12 cellular contexts compared by ENCODE assay signal in the genomic region with DNA sequence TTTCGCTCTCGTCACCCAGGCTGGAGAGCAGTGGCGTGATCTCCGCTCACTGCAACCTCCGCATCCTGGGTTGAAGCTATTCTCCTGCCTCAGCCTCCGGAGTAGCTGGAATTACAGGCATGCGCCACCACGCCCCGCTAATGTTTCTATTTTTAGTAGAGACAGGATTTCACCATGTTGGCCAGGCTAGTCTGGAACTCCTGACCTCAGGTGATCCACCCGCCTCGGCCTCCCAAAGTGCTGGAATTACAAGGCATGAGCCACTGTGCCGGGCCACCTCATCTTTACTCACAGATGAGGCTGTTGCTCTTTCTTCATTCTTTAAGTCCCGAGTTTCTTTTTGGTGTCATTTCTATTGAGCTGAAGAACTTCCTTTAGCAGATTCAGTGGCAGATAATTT. TPM values are rescaled to one million over a fixed set of nuclear protein-coding genes. Genes with fewer than 3 reads are reported as not detected.
DNase-seq lines count a peak whose midpoint lies in the region; ATAC-seq, FAIRE-seq and TF ChIP-seq lines count a peak whose summit lies in the region.
"Not testable (repeated sequence)": the region's sequence is repeated elsewhere in the genome, so short reads cannot be mapped to it uniquely, and the experiment has no call there.
"Had no signal": no experiment of that assay in that cellular context is flagged by ENCODE, and none has a peak within 500 bp of the region (broad histone marks: within the 10 kb centered on the region; RNA-seq: fewer than 3 reads in every experiment).

No MANE protein-coding gene starts in this region.

- 62% methylated on average over 2 of the region's 13 CpGs; no CpG with 5 or more reads in 1 of the 2 experiments for WGBS in IMR-90 (ENCODE audit: extremely low coverage in 2 of 2, insufficient read length in 1 of 2), 2 experiments

- not testable (repeated sequence) for H3K4me3 Mint-ChIP-seq in chondrocyte (ENCODE audit: unreplicated experiment)

- H2BK15ac ChIP-seq in IMR-90 (ENCODE audit: low read depth, low read length), result not testable (repeated sequence)

- ATAC-seq in IMR-90 (ENCODE audit: low read depth), result not testable (repeated sequence)

- not testable (repeated sequence) for H4K20me1 ChIP-seq in IMR-90 (ENCODE audit: insufficient read depth, low read length)

- not testable (repeated sequence) for H3K9me3 Mint-ChIP-seq in chondrocyte (ENCODE audit: low read depth)

- H2BK5ac ChIP-seq in IMR-90 (ENCODE audit: low read depth, low read length, poor library complexity, severe bottlenecking), result not testable (repeated sequence)

- H3K56ac ChIP-seq in IMR-90 (ENCODE audit: extremely low read depth, insufficient read depth, low read length), result not testable (repeated sequence)

- H3K27ac Mint-ChIP-seq in chondrocyte (ENCODE audit: unreplicated experiment), result peak overlapping the region; percentile 17

- not testable (repeated sequence) for H2AK9ac ChIP-seq in IMR-90 (replicated peaks; ENCODE audit: low read depth, low read length, poor library complexity)

- H3K9ac ChIP-seq in IMR-90 (ENCODE audit: low read depth, low read length), result not testable (repeated sequence)

- not testable (repeated sequence) for H3K27me3 ChIP-seq in IMR-90 (ENCODE audit: control insufficient read depth, insufficient read depth, low read length)

- H3K4me1 ChIP-seq in IMR-90 (ENCODE audit: control insufficient read depth, insufficient read depth, low read length), result not testable (repeated sequence)

- not testable (repeated sequence) for H3K4ac ChIP-seq in IMR-90 (ENCODE audit: low read depth, low read length)

- H2BK20ac ChIP-seq in IMR-90 (ENCODE audit: low read depth, low read length), result not testable (repeated sequence)

- not testable (repeated sequence) for H3K36me3 ChIP-seq in IMR-90 (ENCODE audit: control insufficient read depth, insufficient read depth, low read length)

- not testable (repeated sequence) for H4K8ac ChIP-seq in IMR-90 (ENCODE audit: low read depth in 2 of 2, low read length in 2 of 2)

- TF ChIP-seq RAD21 in IMR-90 (IDR thresholded peaks at IDR 0.05; ENCODE audit: low read length), result not testable (repeated sequence)

- FAIRE-seq in H54 (lab: Jason Lieb, UNC) (peak; percentile 98), RCC 7860 (lab: Jason Lieb, UNC) (peak; percentile 50), urothelium cell line (lab: Jason Lieb, UNC) (peak; percentile 79)

- H4K5ac ChIP-seq in IMR-90 (ENCODE audit: low read depth, low read length), result not testable (repeated sequence)

- H3K14ac ChIP-seq in IMR-90 (replicated peaks; ENCODE audit: low read depth, low read length), result not testable (repeated sequence)

- not testable (repeated sequence) for H2AK5ac ChIP-seq in IMR-90 (ENCODE audit: low read depth, low read length)

- not testable (repeated sequence) for H3K9me3 ChIP-seq in IMR-90 (ENCODE audit: control insufficient read depth, insufficient read depth, low read length)

- not testable (repeated sequence) for H3K23ac ChIP-seq in IMR-90 (ENCODE audit: low read depth, low read length)

- dilution Hi-C loops in IMR-90 (cut with HindIII; ENCODE audit: low sequenced_read_pairs, unreplicated experiment), result not testable (repeated sequence)

- H2AFZ ChIP-seq in IMR-90 (replicated peaks; ENCODE audit: low read length, poor library complexity), result not testable (repeated sequence)

- peak; percentile 76 for DNase-seq in Daoy (ENCODE audit: low read depth)
- peak; percentile 38 for DNase-seq in H54 (ENCODE audit: insufficient read length, low spot score)
- DNase-seq in IMR-90, result peak; percentile 30
- peak; percentile 60 for DNase-seq in RCC 7860 (ENCODE audit: low spot score)
- peak; percentile 12 for DNase-seq in amniotic epithelial cell (ENCODE audit: low read depth)
- DNase-seq in chondrocyte (ENCODE audit: low spot score), result not testable (repeated sequence)
- peak; percentile 30 for DNase-seq in kidney tubule cell (ENCODE audit: low spot score)
- peak; percentile 33 for DNase-seq in urothelium cell line (ENCODE audit: low spot score)

- H3K9me1 ChIP-seq in IMR-90 (ENCODE audit: insufficient read depth, low read length), result not testable (repeated sequence)

- H3K27me3 Mint-ChIP-seq in chondrocyte (ENCODE audit: low read depth), result not testable (repeated sequence)

- not testable (repeated sequence) for H3K36me3 Mint-ChIP-seq in chondrocyte (ENCODE audit: low read depth)

- H3K18ac ChIP-seq in IMR-90 (ENCODE audit: low read depth, low read length), result not testable (repeated sequence)

- H3K79me1 ChIP-seq in IMR-90 (ENCODE audit: low read depth in 1 of 2, low read length in 2 of 2), result not testable (repeated sequence)

- not testable (repeated sequence) for H3K27ac ChIP-seq in IMR-90 (ENCODE audit: insufficient read depth, low read length)

- POLR2A ChIA-PET in IMR-90 (lab: Charles Lee; ENCODE audit: unreplicated experiment), result interaction anchor here (0.5 kb wide), 1 partner anchor 1946 kb away, joined by 4 read pairs; no protein-coding TSS in a partner anchor

- H3K4me1 Mint-ChIP-seq in chondrocyte (ENCODE audit: low read depth), result not testable (repeated sequence)

- not testable (repeated sequence) for BruUV-seq in IMR-90 (replicated peaks; lab: Mats Ljungman, UMichigan)

- intact Hi-C loops in IMR-90 (cut with micrococcal nuclease), result not testable (repeated sequence)

- H4K91ac ChIP-seq in IMR-90 (ENCODE audit: insufficient read depth, low read depth, low read length), result not testable (repeated sequence)

- TF ChIP-seq CTCF in IMR-90 (conservative IDR thresholded peaks at IDR 0.05; ENCODE audit: low read depth, low read length); chondrocyte (IDR thresholded peaks at IDR 0.05): not testable (repeated sequence)

- in situ Hi-C loops in IMR-90 (cut with MboI; ENCODE audit: low sequenced_read_pairs), result not testable (repeated sequence)

- not testable (repeated sequence) for H3K4me3 ChIP-seq in IMR-90 (ENCODE audit: insufficient read depth, low read depth, low read length)

- not testable (repeated sequence) for H2BK120ac ChIP-seq in IMR-90 (ENCODE audit: low read depth, low read length)

- not testable (repeated sequence) for TF ChIP-seq POLR2A in H54 (IDR thresholded peaks at IDR 0.05; ENCODE audit: low read depth, low read length); IMR-90 (IDR thresholded peaks at IDR 0.05; ENCODE audit: low read depth, low read length)

- H3K4me2 ChIP-seq in IMR-90 (ENCODE audit: low read depth, low read length), result not testable (repeated sequence)

- CTCF ChIA-PET in IMR-90 (lab: Yijun Ruan, JAX), result interaction anchor here (0.6 to 1.5 kb wide), 3 partner anchors 41 to 697 kb away, joined by 3 to 6 read pairs (median 3); no protein-coding TSS in a partner anchor

TF ChIP-seq in IMR-90, 13 proteins besides CTCF, POLR2A, EP300 and RAD21:
- TF ChIP-seq BHLHE40 (IDR thresholded peaks at IDR 0.05; ENCODE audit: low read depth, low read length), result peak; percentile 18; the same call in 1 of the 2 replicates

RNA-seq across cellular contexts. Expression of gene HUS1, which starts 20.7 kb away (rescaled TPM):
- total RNA-seq in Daoy (2014; rRNA removed; shearing (Covaris generic)), result 35.7 and 55.8 TPM in 2 replicates
- total RNA-seq in IMR-90 (2012; rRNA removed) (18.3 and 31.9 TPM in 2 replicates), chondrocyte (29.0 to 31.1 TPM (median 30.6 TPM) in 3 replicates)
- 12.7 and 16.2 TPM in 2 replicates for polyA plus RNA-seq in IMR-90 (2012; rRNA removed)
- 5.2 TPM in 2 replicates for polyA plus RNA-seq in IMR-90 (2012; cell fraction: cytosol; rRNA removed)
- polyA plus RNA-seq in IMR-90 (2012; cell fraction: nucleus; rRNA removed; ENCODE audit: low replicate concordance), result 5.6 and 24.4 TPM in 2 replicates

RNA-seq across cellular contexts. Expression of gene SUN3, which starts 28.7 kb away (rescaled TPM):
- total RNA-seq in Daoy (2014; rRNA removed; shearing (Covaris generic)), result not detected in 2 replicates
- total RNA-seq in IMR-90 (2012; rRNA removed) (not detected in 2 replicates), chondrocyte (not detected in 3 replicates)
- not detected in 2 replicates for polyA plus RNA-seq in IMR-90 (2012; rRNA removed)
- polyA plus RNA-seq in IMR-90 (2012; cell fraction: cytosol; rRNA removed), result not detected in 2 replicates
- polyA plus RNA-seq in IMR-90 (2012; cell fraction: nucleus; rRNA removed; ENCODE audit: low replicate concordance), result not detected in 2 replicates
- total RNA-seq: HT-29, T-helper 17 cell had no signal
- polyA plus RNA-seq: AG04450, CD14-positive monocyte had no signal

RNA-seq across cellular contexts. Expression of gene C7orf57, which starts 35.2 kb away (rescaled TPM):
- 0.91 and 0.95 TPM in 2 replicates for total RNA-seq in Daoy (2014; rRNA removed; shearing (Covaris generic))
- total RNA-seq in IMR-90 (2012; rRNA removed), result not detected in 2 replicates
- not detected in 2 replicates for polyA plus RNA-seq in IMR-90 (2012; rRNA removed)
- not detected in 2 replicates for polyA plus RNA-seq in IMR-90 (2012; cell fraction: cytosol; rRNA removed)
- polyA plus RNA-seq in IMR-90 (2012; cell fraction: nucleus; rRNA removed; ENCODE audit: low replicate concordance), result not detected in 2 replicates
- total RNA-seq in chondrocyte, result not detected in 3 replicates
- total RNA-seq: HT-29 had no signal
- polyA plus RNA-seq: AG04450, CD14-positive monocyte had no signal

RNA-seq across cellular contexts. Expression of gene PKD1L1, which starts 51.9 kb away (rescaled TPM):
- total RNA-seq in Daoy (2014; rRNA removed; shearing (Covaris generic)), result 0.17 and 0.18 TPM in 2 replicates
- total RNA-seq in IMR-90 (2012; rRNA removed), result under 0.01 TPM in 2 replicates
- 0.03 and 0.15 TPM in 2 replicates for polyA plus RNA-seq in IMR-90 (2012; rRNA removed)
- 0.10 TPM in 1 of 2 replicates, not detected in the other for polyA plus RNA-seq in IMR-90 (2012; cell fraction: cytosol; rRNA removed)
- polyA plus RNA-seq in IMR-90 (2012; cell fraction: nucleus; rRNA removed; ENCODE audit: low replicate concordance), result 0.05 and 0.27 TPM in 2 replicates
- total RNA-seq in chondrocyte, result 0.15 to 0.25 TPM (median 0.23 TPM) in 3 replicates
- total RNA-seq: HT-29 had no signal
- polyA plus RNA-seq: CD14-positive monocyte had no signal
